Comparison of ENCODE assay signal across 1 cellular context in genomic region chr15:52503788-52504496, GRCh38.
TF ChIP-seq lines count a peak whose summit lies in the region.

No MANE protein-coding gene starts in this region.

TF ChIP-seq in GM12878, 131 proteins besides CTCF, POLR2A, EP300 and RAD21 (continued from another document):
- TF ChIP-seq CUX1 (IDR thresholded peaks at IDR 0.05; ENCODE audit: insufficient replicate concordance, low read depth, low read length) (no peak), MTA2 (IDR thresholded peaks at IDR 0.05; ENCODE audit: low read depth) (0 out of 2 replicates have a peak, but pooled peaks have one; percentile 33), CREB1 (IDR thresholded peaks at IDR 0.05; ENCODE audit: low read depth) (no peak), SPI1 (IDR thresholded peaks at IDR 0.05; ENCODE audit: borderline replicate concordance, insufficient read depth, low read depth, low read length) (peak; percentile 92), BHLHE40 (IDR thresholded peaks at IDR 0.05; ENCODE audit: borderline replicate concordance in 1 of 2, low read depth in 2 of 2, low read length in 1 of 2) (peak; percentile 20 to 21; a peak in 1 of 4 replicates), MAX (IDR thresholded peaks at IDR 0.05; ENCODE audit: low read depth, low read length) (no peak), RELA (IDR thresholded peaks at IDR 0.05; ENCODE audit: borderline replicate concordance, partially characterized antibody) (no peak), DPF2 (IDR thresholded peaks at IDR 0.05) (peak; percentile 23; the same call in 1 of the 2 replicates), EED (IDR thresholded peaks at IDR 0.05; ENCODE audit: low read depth) (0 out of 2 replicates have a peak, but pooled peaks have one; percentile 38), RELB (IDR thresholded peaks at IDR 0.05; ENCODE audit: low read depth) (peak; percentile 32; the same call in 1 of the 2 replicates), SMAD1 (IDR thresholded peaks at IDR 0.05; ENCODE audit: low read depth, partially characterized antibody) (no peak), CEBPB (IDR thresholded peaks at IDR 0.05; ENCODE audit: borderline replicate concordance in 1 of 2, low read depth in 2 of 2, low read length in 2 of 2) (no peak), PKNOX1 (IDR thresholded peaks at IDR 0.05) (peak; percentile 46), JUNB (IDR thresholded peaks at IDR 0.05) (peak; percentile 49), ATF7 (IDR thresholded peaks at IDR 0.05; ENCODE audit: low read depth) (0 out of 2 replicates have a peak, but pooled peaks have one; percentile 16), RUNX3 (IDR thresholded peaks at IDR 0.05; ENCODE audit: low read length) (0 out of 2 replicates have a peak, but pooled peaks have one; percentile 18), ZNF384 (IDR thresholded peaks at IDR 0.05; ENCODE audit: borderline replicate concordance, low read depth, low read length) (peak; percentile 85), IKZF2 (IDR thresholded peaks at IDR 0.05) (peak; percentile 19 to 47; a peak in 2 of 4 replicates), RAD51 (IDR thresholded peaks at IDR 0.05) (peak; percentile 44; the same call in 1 of the 2 replicates)
